Comparison of ENCODE assay signal across 36 cellular contexts in the genomic region with DNA sequence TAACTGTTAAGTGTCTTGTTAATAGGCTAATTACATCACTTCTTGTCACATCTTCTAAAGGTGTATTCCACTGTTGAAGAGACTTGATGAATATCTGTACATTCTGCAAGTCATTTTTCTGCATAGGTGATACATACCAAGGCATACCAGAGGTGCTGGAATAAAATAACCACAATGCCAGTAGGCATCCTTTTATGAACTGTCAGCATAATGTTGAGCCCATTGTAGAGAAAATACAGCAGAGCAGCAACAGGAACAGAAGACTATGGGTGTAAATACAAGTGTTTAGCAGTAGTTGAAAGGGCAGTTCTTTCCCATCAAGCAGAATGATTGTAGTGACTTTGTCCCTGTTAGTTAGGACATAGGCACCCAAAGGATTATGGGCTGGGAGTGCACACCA. TPM values are rescaled to one million over a fixed set of nuclear protein-coding genes. Genes with fewer than 3 reads are reported as not detected.
DNase-seq lines count a peak whose midpoint lies in the region; ATAC-seq, FAIRE-seq and TF ChIP-seq lines count a peak whose summit lies in the region.
"Had no signal": no experiment of that assay in that cellular context is flagged by ENCODE, and none has a peak within 500 bp of the region (broad histone marks: within the 10 kb centered on the region; RNA-seq: fewer than 3 reads in every experiment).

No MANE protein-coding gene starts in this region.

- H2AFZ ChIP-seq in HepG2 (ENCODE audit: low read length) (no peak overlapping the region), IMR-90 (replicated peaks; ENCODE audit: low read length, poor library complexity) (no peak overlapping the region)

- H4K5ac ChIP-seq in IMR-90 (ENCODE audit: low read depth, low read length): no peak overlapping the region

- no peak overlapping the region for H2BK120ac ChIP-seq in IMR-90 (ENCODE audit: low read depth, low read length)

- peak overlapping the region in 5 of 6 donors; percentile 43 to 86 (median 56) for H3K27ac Mint-ChIP-seq in immature natural killer cell
- no peak overlapping the region for H3K27ac Mint-ChIP-seq in chondrocyte (ENCODE audit: unreplicated experiment)
- H3K27ac Mint-ChIP-seq: B cell; CD14-positive monocyte; CD4-positive, alpha-beta T cell; CD8-positive, alpha-beta T cell had no signal

- H3K14ac ChIP-seq in IMR-90 (replicated peaks; ENCODE audit: low read depth, low read length): no peak overlapping the region

- in situ Hi-C loops in HepG2 (cut with HindIII; ENCODE audit: extremely low pct_ligation_motif_present, low pct_unique_long_range_greater_than_20kb): no loop called here
- in situ Hi-C loops in IMR-90 (cut with MboI; ENCODE audit: low sequenced_read_pairs): no loop called here

- H3K9me3 Mint-ChIP-seq in immature natural killer cell: no peaks in the 10 kb centered on the region
- H3K9me3 Mint-ChIP-seq in chondrocyte (ENCODE audit: low read depth): peaks cover 11% of the 10 kb centered on the region
- H3K9me3 Mint-ChIP-seq: CD4-positive, alpha-beta T cell; CD8-positive, alpha-beta memory T cell; CD8-positive, alpha-beta T cell had no signal

- H3K56ac ChIP-seq in IMR-90 (ENCODE audit: extremely low read depth, insufficient read depth, low read length): no peak overlapping the region

- no TSS peak for BruUV-seq in HepG2 (replicated peaks; lab: Mats Ljungman, UMichigan)
- no TSS peak for BruUV-seq in IMR-90 (replicated peaks; lab: Mats Ljungman, UMichigan)

- no peak overlapping the region for H2BK15ac ChIP-seq in IMR-90 (ENCODE audit: low read depth, low read length)

- no peak overlapping the region for H4K8ac ChIP-seq in IMR-90 (ENCODE audit: low read depth in 2 of 2, low read length in 2 of 2)

- no peak overlapping the region for H3K18ac ChIP-seq in IMR-90 (ENCODE audit: low read depth, low read length)

- CTCF ChIA-PET in HepG2 (lab: Yijun Ruan, JAX; ENCODE audit: low intra/inter-chr PET ratio, low total read pairs): no interaction called here
- CTCF ChIA-PET in A549 (lab: Yijun Ruan, JAX): no interaction called here
- CTCF ChIA-PET in IMR-90 (lab: Yijun Ruan, JAX): no interaction called here

- no peak for ATAC-seq in HepG2
- no peak for ATAC-seq in right lobe of liver
- ATAC-seq in A549: no peak
- ATAC-seq in IMR-90 (ENCODE audit: low read depth): no peak
- no peak for ATAC-seq in esophagus mucosa
- ATAC-seq: CD8-positive, alpha-beta T cell had no signal

- TF ChIP-seq EP300 in HepG2 (IDR thresholded peaks at IDR 0.05; ENCODE audit: low read depth in 2 of 2, low read length in 2 of 2) (no peak), HepG2 (CRISPR knock-in tag; IDR thresholded peaks at IDR 0.05; ENCODE audit: borderline replicate concordance) (no peak), A549 (IDR thresholded peaks at IDR 0.05) (no peak)

- POLR2A ChIA-PET in HepG2 (lab: Yijun Ruan, JAX) (no interaction called here), A549 (lab: Yijun Ruan, JAX) (no interaction called here), IMR-90 (lab: Charles Lee; ENCODE audit: unreplicated experiment) (no interaction called here)

- no peak for TF ChIP-seq POLR2A in HepG2 (IDR thresholded peaks at IDR 0.05; ENCODE audit: insufficient read depth in 1 of 2, low read depth in 2 of 2, low read length in 2 of 2)
- TF ChIP-seq POLR2A in right lobe of liver (IDR thresholded peaks at IDR 0.05): no peak
- no peak for TF ChIP-seq POLR2A in A549 (IDR thresholded peaks at IDR 0.05; ENCODE audit: low read length)
- no peak for TF ChIP-seq POLR2A in IMR-90 (IDR thresholded peaks at IDR 0.05; ENCODE audit: low read depth, low read length)

- H3K36me3 Mint-ChIP-seq in immature natural killer cell (no peaks in the 10 kb centered on the region), chondrocyte (ENCODE audit: low read depth) (no peaks in the 10 kb centered on the region)
- H3K36me3 Mint-ChIP-seq: CD14-positive monocyte; CD4-positive, CD25-positive, alpha-beta regulatory T cell; CD8-positive, alpha-beta memory T cell; CD8-positive, alpha-beta T cell had no signal

- no peak overlapping the region for H2BK5ac ChIP-seq in IMR-90 (ENCODE audit: low read depth, low read length, poor library complexity, severe bottlenecking)

- TF ChIP-seq CTCF in HepG2 (CRISPR knock-in tag; IDR thresholded peaks at IDR 0.05): no peak
- no peak for TF ChIP-seq CTCF in right lobe of liver (IDR thresholded peaks at IDR 0.05)
- no peak for TF ChIP-seq CTCF in A549 (IDR thresholded peaks at IDR 0.05)
- no peak for TF ChIP-seq CTCF in IMR-90 (conservative IDR thresholded peaks at IDR 0.05; ENCODE audit: low read depth, low read length)
- no peak for TF ChIP-seq CTCF in chondrocyte (IDR thresholded peaks at IDR 0.05)

- DNase-seq in HepG2 (ENCODE audit: low spot score) (no peak), right lobe of liver (no peak), A549 (ENCODE audit: low read depth in 1 of 2, low spot score in 1 of 2) (no peak), IMR-90 (no peak), immature natural killer cell (no peak), chondrocyte (ENCODE audit: low spot score) (no peak), SJCRH30 (no peak)
- DNase-seq: 8988T; ACHN; AML-193; BE2C; C1 segment of cervical spinal cord; Caco-2; Calu3; CD4-positive, alpha-beta memory T cell; CD4-positive, alpha-beta T cell; CD4-positive, CD25-positive, alpha-beta regulatory T cell; CD8-positive, alpha-beta memory T cell; CD8-positive, alpha-beta T cell; COR-L47; DMS 273 treated with DMSO at 0.1 percent for 48 hours; DMS153; DMS53; DMS79; DMS79 treated with DMSO at 0.1 percent for 48 hours; DND-41; EL had no signal

- H3K4me1 ChIP-seq in HepG2 (ENCODE audit: insufficient read depth, low read length): no peaks in the 10 kb centered on the region
- no peaks in the 10 kb centered on the region for H3K4me1 ChIP-seq in right lobe of liver
- no peaks in the 10 kb centered on the region for H3K4me1 ChIP-seq in A549
- H3K4me1 ChIP-seq in IMR-90 (ENCODE audit: control insufficient read depth, insufficient read depth, low read length): no peaks in the 10 kb centered on the region
- H3K4me1 ChIP-seq in SJCRH30: no peaks in the 10 kb centered on the region
- H3K4me1 ChIP-seq: BE2C, Caco-2 had no signal

- no peaks in the 10 kb centered on the region for H3K79me1 ChIP-seq in IMR-90 (ENCODE audit: low read depth in 1 of 2, low read length in 2 of 2)

- H3K36me3 ChIP-seq in HepG2 (replicated peaks in 1 of 2; ENCODE audit: control insufficient read depth in 1 of 2, insufficient read depth in 2 of 2, low read length in 2 of 2): no peaks in the 10 kb centered on the region
- no peaks in the 10 kb centered on the region for H3K36me3 ChIP-seq in right lobe of liver
- H3K36me3 ChIP-seq in IMR-90 (ENCODE audit: control insufficient read depth, insufficient read depth, low read length): no peaks in the 10 kb centered on the region
- H3K36me3 ChIP-seq in SJCRH30: no peaks in the 10 kb centered on the region
- H3K36me3 ChIP-seq: BE2C, BLaER1 had no signal

- H3K4me2 ChIP-seq in HepG2 (ENCODE audit: low read depth, low read length) (no peak overlapping the region), A549 (no peak overlapping the region), IMR-90 (ENCODE audit: low read depth, low read length) (no peak overlapping the region)
- H3K4me2 ChIP-seq: BLaER1; BLaER1 treated with 17β-estradiol and CSF1 and Interleukin-3, amounts not matched to agents 10 nM and 100 nM had no signal

- H3K23ac ChIP-seq in IMR-90 (ENCODE audit: low read depth, low read length): no peak overlapping the region

- no peak overlapping the region for H4K91ac ChIP-seq in IMR-90 (ENCODE audit: insufficient read depth, low read depth, low read length)

- H3K27me3 ChIP-seq in HepG2 (ENCODE audit: control insufficient read depth in 1 of 2, insufficient read depth in 2 of 2, low read length in 2 of 2): no peaks in the 10 kb centered on the region
- H3K27me3 ChIP-seq in right lobe of liver: no peaks in the 10 kb centered on the region
- H3K27me3 ChIP-seq in IMR-90 (ENCODE audit: control insufficient read depth, insufficient read depth, low read length): no peaks in the 10 kb centered on the region
- no peaks in the 10 kb centered on the region for H3K27me3 ChIP-seq in SJCRH30
- H3K27me3 ChIP-seq: BLaER1; BLaER1 treated with 17β-estradiol and CSF1 and Interleukin-3, amounts not matched to agents 10 nM and 100 nM had no signal

- FAIRE-seq in HepG2 (lab: Jason Lieb, UNC) (no peak), A549 (lab: Jason Lieb, UNC) (no peak)
- FAIRE-seq: A204.1, D721Med had no signal

- no peak overlapping the region for H2AK5ac ChIP-seq in IMR-90 (ENCODE audit: low read depth, low read length)

- TF ChIP-seq RAD21 in HepG2 (CRISPR knock-in tag; IDR thresholded peaks at IDR 0.05) (no peak), A549 (conservative IDR thresholded peaks at IDR 0.05 in 1 of 2, IDR thresholded peaks at IDR 0.05 in 1 of 2) (no peak), IMR-90 (IDR thresholded peaks at IDR 0.05; ENCODE audit: low read length) (no peak)

- H3K27me3 Mint-ChIP-seq in immature natural killer cell (ENCODE audit: low read depth in 3 of 3): peaks cover 0 to 3% (median 0%) of the 10 kb centered on the region in 3 donors
- H3K27me3 Mint-ChIP-seq in chondrocyte (ENCODE audit: low read depth): no peaks in the 10 kb centered on the region
- H3K27me3 Mint-ChIP-seq: B cell; CD4-positive, alpha-beta memory T cell; CD4-positive, alpha-beta T cell; CD4-positive, CD25-positive, alpha-beta regulatory T cell; CD8-positive, alpha-beta memory T cell had no signal

- no peak overlapping the region for H2AK9ac ChIP-seq in IMR-90 (replicated peaks; ENCODE audit: low read depth, low read length, poor library complexity)

- H3K9me3 ChIP-seq in HepG2 (ENCODE audit: low read length): no peaks in the 10 kb centered on the region
- H3K9me3 ChIP-seq in right lobe of liver: no peaks in the 10 kb centered on the region
- H3K9me3 ChIP-seq in A549: no peaks in the 10 kb centered on the region
- H3K9me3 ChIP-seq in IMR-90 (ENCODE audit: control insufficient read depth, insufficient read depth, low read length): no peaks in the 10 kb centered on the region
- no peaks in the 10 kb centered on the region for H3K9me3 ChIP-seq in SJCRH30 (replicated peaks)
- H3K9me3 ChIP-seq: BE2C; BLaER1; BLaER1 treated with 17β-estradiol and CSF1 and Interleukin-3, amounts not matched to agents 10 nM and 100 nM; Caco-2 had no signal

- dilution Hi-C loops in IMR-90 (cut with HindIII; ENCODE audit: low sequenced_read_pairs, unreplicated experiment): no loop called here

- H3K4ac ChIP-seq in IMR-90 (ENCODE audit: low read depth, low read length): no peak overlapping the region

- intact Hi-C loops in HepG2 (cut with micrococcal nuclease; ENCODE audit: unreplicated experiment) (no loop called here), right lobe of liver (cut with DNase I) (no loop called here), IMR-90 (cut with micrococcal nuclease) (no loop called here)

- H3K79me2 ChIP-seq in HepG2 (ENCODE audit: insufficient read depth, low read length): no peaks in the 10 kb centered on the region

- H3K9ac ChIP-seq in HepG2 (ENCODE audit: insufficient read depth, low read depth, low read length) (no peak overlapping the region), IMR-90 (ENCODE audit: low read depth, low read length) (no peak overlapping the region)
- H3K9ac ChIP-seq: BLaER1; BLaER1 treated with 17β-estradiol and CSF1 and Interleukin-3, amounts not matched to agents 10 nM and 100 nM had no signal

- no peak overlapping the region for H2BK20ac ChIP-seq in IMR-90 (ENCODE audit: low read depth, low read length)

- no peaks in the 10 kb centered on the region for H3K9me1 ChIP-seq in IMR-90 (ENCODE audit: insufficient read depth, low read length)

- H3K27ac ChIP-seq in HepG2 (ENCODE audit: extremely low read length, insufficient read depth, low read length): no peak overlapping the region
- H3K27ac ChIP-seq in right lobe of liver: no peak overlapping the region
- no peak overlapping the region for H3K27ac ChIP-seq in A549
- no peak overlapping the region for H3K27ac ChIP-seq in IMR-90 (ENCODE audit: insufficient read depth, low read length)
- H3K27ac ChIP-seq in SJCRH30: no peak overlapping the region
- H3K27ac ChIP-seq: 22Rv1; BLaER1; BLaER1 treated with 17β-estradiol and CSF1 and Interleukin-3, amounts not matched to agents 10 nM and 100 nM; C4-2B had no signal

- H4K20me1 ChIP-seq in HepG2 (ENCODE audit: insufficient read depth, low read length): no peaks in the 10 kb centered on the region
- H4K20me1 ChIP-seq in IMR-90 (ENCODE audit: insufficient read depth, low read length): no peaks in the 10 kb centered on the region
- H4K20me1 ChIP-seq: BLaER1; BLaER1 treated with 17β-estradiol and CSF1 and Interleukin-3, amounts not matched to agents 10 nM and 100 nM had no signal

- H3K4me3 Mint-ChIP-seq in immature natural killer cell (no peak overlapping the region), chondrocyte (ENCODE audit: unreplicated experiment) (no peak overlapping the region)
- H3K4me3 Mint-ChIP-seq: B cell; CD14-positive monocyte; CD4-positive, alpha-beta T cell; CD8-positive, alpha-beta memory T cell; CD8-positive, alpha-beta T cell had no signal

- peaks cover 14 to 16% of the 10 kb centered on the region in 2 donors for H3K4me1 Mint-ChIP-seq in immature natural killer cell
- no peaks in the 10 kb centered on the region for H3K4me1 Mint-ChIP-seq in chondrocyte (ENCODE audit: low read depth)
- H3K4me1 Mint-ChIP-seq: B cell, CD14-positive monocyte had no signal

- H3K4me3 ChIP-seq in HepG2 (replicated peaks in 1 of 3; ENCODE audit: insufficient read depth in 1 of 3, low read depth in 2 of 3, low read length in 3 of 3) (no peak overlapping the region), right lobe of liver (no peak overlapping the region), A549 (no peak overlapping the region), IMR-90 (ENCODE audit: insufficient read depth, low read depth, low read length) (no peak overlapping the region), SJCRH30 (no peak overlapping the region)
- H3K4me3 ChIP-seq: BLaER1; BLaER1 treated with 17β-estradiol and CSF1 and Interleukin-3, amounts not matched to agents 10 nM and 100 nM had no signal

RNA-seq across cellular contexts. Expression of a gene that starts 44.4 kb away (rescaled TPM):
- 19.0 and 19.6 TPM in 2 replicates for total RNA-seq in HepG2 (2016; rRNA removed; fragmentation: Illumina TruSeq; extraction: Trizol)
- total RNA-seq in HepG2 (2016; cell fraction: cytosol; rRNA removed; fragmentation: Illumina TruSeq; extraction: Trizol; ENCODE audit: low read depth): 2.2 and 3.0 TPM in 2 replicates
- total RNA-seq in HepG2 (2016; cell fraction: insoluble cytoplasmic fraction; rRNA removed; fragmentation: Illumina TruSeq; extraction: Trizol): 18.2 and 18.3 TPM in 2 replicates
- 7.8 and 8.0 TPM in 2 replicates for total RNA-seq in HepG2 (2016; cell fraction: membrane; rRNA removed; fragmentation: Illumina TruSeq; extraction: Trizol)
- 24.6 and 29.8 TPM in 2 replicates for total RNA-seq in HepG2 (2016; cell fraction: nucleus; rRNA removed; fragmentation: Illumina TruSeq; extraction: Trizol)
- polyA plus RNA-seq in HepG2 (2011; rRNA removed): 17.0 and 22.8 TPM in 2 replicates
- 5.9 and 8.4 TPM in 2 replicates for polyA plus RNA-seq in HepG2 (2011; cell fraction: cytosol; rRNA removed)
- 55.7 and 72.7 TPM in 2 replicates for polyA plus RNA-seq in HepG2 (2011; cell fraction: nucleus; rRNA removed)
- 15.5 and 18.3 TPM in 2 replicates for polyA plus RNA-seq in HepG2 (2012)
- polyA plus RNA-seq in HepG2 (2016; cell fraction: cytosol; fragmentation: Illumina TruSeq; extraction: Trizol; ENCODE audit: low read depth): 0.73 and 0.76 TPM in 2 replicates
- 11.0 and 11.6 TPM in 2 replicates for polyA plus RNA-seq in HepG2 (2016; cell fraction: insoluble cytoplasmic fraction; fragmentation: Illumina TruSeq; extraction: Trizol; ENCODE audit: low read depth)
- polyA plus RNA-seq in HepG2 (2016; cell fraction: membrane; fragmentation: Illumina TruSeq; extraction: Trizol; ENCODE audit: low read depth): 2.0 and 2.3 TPM in 2 replicates
- polyA plus RNA-seq in HepG2 (2016; cell fraction: nucleus; fragmentation: Illumina TruSeq; extraction: Trizol; ENCODE audit: insufficient read depth, low read depth): 53.5 and 55.7 TPM in 2 replicates
- polyA minus RNA-seq in HepG2 (2011; rRNA and poly(A)+ RNA removed; ENCODE audit: low replicate concordance): 9.7 and 16.6 TPM in 2 replicates
- polyA minus RNA-seq in HepG2 (2011; cell fraction: cytosol; rRNA and poly(A)+ RNA removed): 8.7 and 9.0 TPM in 2 replicates
- 34.9 and 55.6 TPM in 2 replicates for polyA minus RNA-seq in HepG2 (2011; cell fraction: nucleus; rRNA and poly(A)+ RNA removed)
- total RNA-seq in right lobe of liver: 1 to 10 TPM; 2.9 to 4.8 (median 4.3) TPM
- polyA plus RNA-seq in A549 (2011; rRNA removed): 25.4 and 29.7 TPM in 2 replicates
- 8.9 and 9.0 TPM in 2 replicates for polyA plus RNA-seq in A549 (2012; cell fraction: cytosol; rRNA removed)
- 25.2 and 33.6 TPM in 2 replicates for polyA plus RNA-seq in A549 (2012; cell fraction: nucleus; rRNA removed)
- 16.5 to 18.2 TPM (median 17.6 TPM) in 3 replicates for polyA plus RNA-seq in A549 (2017; fragmentation: RNase III; extraction: RNeasy Plus Mini Kit Qiagen cat#74134 plus additional on column Dnase treatment)
- polyA minus RNA-seq in A549 (2011; rRNA and poly(A)+ RNA removed): 24.1 and 26.6 TPM in 2 replicates
- 15.8 and 16.5 TPM in 2 replicates for total RNA-seq in IMR-90 (2012; rRNA removed)
- 8.5 and 10.4 TPM in 2 replicates for polyA plus RNA-seq in IMR-90 (2012; rRNA removed)
- polyA plus RNA-seq in IMR-90 (2012; cell fraction: cytosol; rRNA removed): 1.7 and 3.4 TPM in 2 replicates
- polyA plus RNA-seq in IMR-90 (2012; cell fraction: nucleus; rRNA removed; ENCODE audit: low replicate concordance): 22.7 and 110 TPM in 2 replicates
- polyA plus RNA-seq in immature natural killer cell: 10 to 100 TPM in 1 of 3 donors, 1 to 10 TPM in 2; 3.7 to 12.1 (median 3.9) TPM
- total RNA-seq in chondrocyte: 10.7 to 12.0 TPM (median 11.2 TPM) in 3 replicates
- total RNA-seq in SJCRH30 (2014; rRNA removed; shearing (Covaris generic)): 15.0 and 16.6 TPM in 2 replicates
- 5.7 TPM for total RNA-seq in esophagus mucosa
